Comparison of ENCODE assay signal across 22 cellular contexts in the genomic region with DNA sequence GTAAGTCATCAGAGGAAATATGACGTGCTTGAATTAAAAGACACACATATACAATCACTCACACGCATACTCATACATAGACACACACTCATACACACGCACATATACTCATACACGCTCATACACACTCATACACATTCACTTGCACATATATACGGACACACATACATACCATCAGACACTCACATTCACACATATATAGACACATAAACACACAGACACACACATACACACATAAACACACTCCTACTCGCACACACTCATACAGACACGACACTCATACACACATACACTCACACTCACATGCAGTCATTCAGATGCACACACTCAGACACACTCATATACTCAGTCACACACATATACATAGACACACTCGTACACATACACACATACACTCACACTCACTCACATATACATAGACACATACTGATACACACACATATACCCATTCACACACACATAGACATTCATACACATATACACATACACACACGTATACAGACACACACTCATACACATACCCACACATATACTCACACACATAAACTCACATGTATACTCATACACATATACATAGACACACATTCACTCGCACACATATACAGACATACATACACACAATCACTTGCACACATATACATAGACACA. TPM values are rescaled to one million over a fixed set of nuclear protein-coding genes. Genes with fewer than 3 reads are reported as not detected.
A peak's percentile ranks its signal among the peaks of the same experiment; 100 is the strongest.
DNase-seq lines count a peak whose midpoint lies in the region; TF ChIP-seq lines count a peak whose summit lies in the region.
"Had no signal": no experiment of that assay in that cellular context is flagged by ENCODE, and none has a peak within 500 bp of the region (broad histone marks: within the 10 kb centered on the region; RNA-seq: fewer than 3 reads in every experiment).

No MANE protein-coding gene starts in this region.

- no peak overlapping the region for H3K27ac Mint-ChIP-seq in type B pancreatic cell
- H3K27ac Mint-ChIP-seq: B cell, HFFc6 had no signal

- POLR2A ChIA-PET in HEK293 (lab: Yijun Ruan, JAX), result interaction anchor here (0.6 kb wide), 1 partner anchor 139 kb away, joined by 10 read pairs; no protein-coding TSS in a partner anchor

- DNase-seq in osteoblast (ENCODE audit: insufficient read length, low spot score, missing footprints) (peak; percentile 39), glomerular visceral epithelial cell (ENCODE audit: extremely low spot score) (no peak), dermis blood vessel endothelial cell (no peak), type B pancreatic cell (ENCODE audit: extremely low spot score, unreplicated experiment) (no peak)
- DNase-seq: CD8-positive, alpha-beta memory T cell; DMS153; DND-41; H7; HFFc6; Karpas-422; NCI-H1694 treated with DMSO at 0.1 percent for 48 hours; NCI-H2081 treated with DMSO at 0.1 percent for 48 hours; NCI-H2171; NCI-H226; NCI-H510A; OCI-M1; SJCRH30 had no signal

- H3K4me3 Mint-ChIP-seq in type B pancreatic cell, result no peak overlapping the region
- H3K4me3 Mint-ChIP-seq: B cell, CD14-positive monocyte, HFFc6 had no signal

- H3K4me1 ChIP-seq in HEK293 (ENCODE audit: control insufficient read depth, insufficient read depth, low read length) (no peaks in the 10 kb centered on the region), osteoblast (ENCODE audit: insufficient read depth, low read length) (no peaks in the 10 kb centered on the region)
- H3K4me1 ChIP-seq: SJCRH30 had no signal

- H3K27me3 ChIP-seq in osteoblast (ENCODE audit: insufficient read depth, low read length), result no peaks in the 10 kb centered on the region
- H3K27me3 ChIP-seq: SJCRH30 had no signal

- H2AFZ ChIP-seq in osteoblast (ENCODE audit: low read length), result no peak overlapping the region

- CTCF ChIA-PET in HEK293 (lab: Yijun Ruan, JAX), result no interaction called here

- no peaks in the 10 kb centered on the region for H3K9me3 ChIP-seq in HEK293 (ENCODE audit: control insufficient read depth, insufficient read depth, low read depth, low read length)
- no peaks in the 10 kb centered on the region for H3K9me3 ChIP-seq in osteoblast (ENCODE audit: low read depth, low read length)
- H3K9me3 ChIP-seq: SJCRH30 had no signal

- H3K36me3 ChIP-seq in HEK293 (ENCODE audit: control insufficient read depth in 2 of 2, insufficient read depth in 1 of 2, low read length in 2 of 2) (peaks cover 18 to 83% of the 10 kb centered on the region in 2 experiments; a peak in 2 of 3 replicates), osteoblast (ENCODE audit: insufficient read depth, low read length) (peaks cover 71% of the 10 kb centered on the region)

- no peaks in the 10 kb centered on the region for H3K27me3 Mint-ChIP-seq in type B pancreatic cell
- H3K27me3 Mint-ChIP-seq: B cell; CD8-positive, alpha-beta memory T cell had no signal

- peaks cover 14% of the 10 kb centered on the region for H3K4me1 Mint-ChIP-seq in type B pancreatic cell (ENCODE audit: unreplicated experiment)

- H3K36me3 Mint-ChIP-seq in type B pancreatic cell, result peaks cover 4% of the 10 kb centered on the region

- peaks cover 3% of the 10 kb centered on the region for H3K79me2 ChIP-seq in osteoblast (ENCODE audit: insufficient read depth, low read length)

- TF ChIP-seq CTCF in C4-2B (conservative IDR thresholded peaks at IDR 0.05), result no peak
- no peak for TF ChIP-seq CTCF in HEK293 (tag by site-specific recombination; IDR thresholded peaks at IDR 0.05)
- no peak for TF ChIP-seq CTCF in VCaP (conservative IDR thresholded peaks at IDR 0.05)
- TF ChIP-seq CTCF in osteoblast (IDR thresholded peaks at IDR 0.05; ENCODE audit: extremely low read depth, low read depth, low read length), result no peak
- TF ChIP-seq CTCF in type B pancreatic cell (conservative IDR thresholded peaks at IDR 0.05), result no peak

- H4K20me1 ChIP-seq in osteoblast (ENCODE audit: insufficient read depth, low read length), result peaks cover 7% of the 10 kb centered on the region

- H3K9me3 Mint-ChIP-seq in type B pancreatic cell, result no peaks in the 10 kb centered on the region
- H3K9me3 Mint-ChIP-seq: CD14-positive monocyte; CD8-positive, alpha-beta memory T cell; HFFc6 had no signal

- H3K4me3 ChIP-seq in HEK293 (ENCODE audit: low read depth, low read length) (no peak overlapping the region), osteoblast (ENCODE audit: insufficient read depth, low read length) (no peak overlapping the region)
- H3K4me3 ChIP-seq: SJCRH30 had no signal

- H3K4me2 ChIP-seq in osteoblast (ENCODE audit: insufficient read depth, low read length), result no peak overlapping the region

- peak overlapping the region; percentile 79 for H3K27ac ChIP-seq in C4-2B
- no peak overlapping the region for H3K27ac ChIP-seq in HEK293 (ENCODE audit: extremely low read depth, low read depth, low read length)
- peak overlapping the region; percentile 26 for H3K27ac ChIP-seq in VCaP
- H3K27ac ChIP-seq in osteoblast (ENCODE audit: low read depth, low read length), result no peak overlapping the region
- H3K27ac ChIP-seq: SJCRH30 had no signal

TF ChIP-seq in HEK293, 187 proteins besides CTCF, POLR2A, EP300 and RAD21:
- peak; percentile 43; the same call in 1 of the 2 replicates for TF ChIP-seq ZNF521 (tag by site-specific recombination; IDR thresholded peaks at IDR 0.05)
- no peak for TF ChIP-seq ZNF530 (tag by site-specific recombination; IDR thresholded peaks at IDR 0.05; ENCODE audit: low read depth)
- TF ChIP-seq ZNF776 (tag by site-specific recombination; IDR thresholded peaks at IDR 0.05; ENCODE audit: borderline replicate concordance), result no peak
- no peak for TF ChIP-seq ZNF654 (tag by site-specific recombination; IDR thresholded peaks at IDR 0.05; ENCODE audit: low read depth)
- TF ChIP-seq, protein P1, sequence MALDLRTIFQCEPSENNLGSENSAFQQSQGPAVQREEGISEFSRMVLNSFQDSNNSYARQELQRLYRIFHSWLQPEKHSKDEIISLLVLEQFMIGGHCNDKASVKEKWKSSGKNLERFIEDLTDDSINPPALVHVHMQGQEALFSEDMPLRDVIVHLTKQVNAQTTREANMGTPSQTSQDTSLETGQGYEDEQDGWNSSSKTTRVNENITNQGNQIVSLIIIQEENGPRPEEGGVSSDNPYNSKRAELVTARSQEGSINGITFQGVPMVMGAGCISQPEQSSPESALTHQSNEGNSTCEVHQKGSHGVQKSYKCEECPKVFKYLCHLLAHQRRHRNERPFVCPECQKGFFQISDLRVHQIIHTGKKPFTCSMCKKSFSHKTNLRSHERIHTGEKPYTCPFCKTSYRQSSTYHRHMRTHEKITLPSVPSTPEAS (tag by site-specific recombination; IDR thresholded peaks at IDR 0.05), result 0 out of 2 replicates have a peak, but pooled peaks have one; percentile 29
- no peak for TF ChIP-seq ZNF214 (tag by site-specific recombination; IDR thresholded peaks at IDR 0.05; ENCODE audit: borderline replicate concordance)
- TF ChIP-seq ZNF747 (tag by site-specific recombination; IDR thresholded peaks at IDR 0.05), result 0 out of 2 replicates have a peak, but pooled peaks have one; percentile 15
- TF ChIP-seq, protein P2, sequence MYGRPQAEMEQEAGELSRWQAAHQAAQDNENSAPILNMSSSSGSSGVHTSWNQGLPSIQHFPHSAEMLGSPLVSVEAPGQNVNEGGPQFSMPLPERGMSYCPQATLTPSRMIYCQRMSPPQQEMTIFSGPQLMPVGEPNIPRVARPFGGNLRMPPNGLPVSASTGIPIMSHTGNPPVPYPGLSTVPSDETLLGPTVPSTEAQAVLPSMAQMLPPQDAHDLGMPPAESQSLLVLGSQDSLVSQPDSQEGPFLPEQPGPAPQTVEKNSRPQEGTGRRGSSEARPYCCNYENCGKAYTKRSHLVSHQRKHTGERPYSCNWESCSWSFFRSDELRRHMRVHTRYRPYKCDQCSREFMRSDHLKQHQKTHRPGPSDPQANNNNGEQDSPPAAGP (tag by site-specific recombination; IDR thresholded peaks at IDR 0.05), result no peak
- no peak for TF ChIP-seq ZNF121 (tag by site-specific recombination; IDR thresholded peaks at IDR 0.05)
- 0 out of 2 replicates have a peak, but pooled peaks have one; percentile 27 for TF ChIP-seq ZNF311 (tag by site-specific recombination; IDR thresholded peaks at IDR 0.05; ENCODE audit: borderline replicate concordance)
- TF ChIP-seq, protein P3, sequence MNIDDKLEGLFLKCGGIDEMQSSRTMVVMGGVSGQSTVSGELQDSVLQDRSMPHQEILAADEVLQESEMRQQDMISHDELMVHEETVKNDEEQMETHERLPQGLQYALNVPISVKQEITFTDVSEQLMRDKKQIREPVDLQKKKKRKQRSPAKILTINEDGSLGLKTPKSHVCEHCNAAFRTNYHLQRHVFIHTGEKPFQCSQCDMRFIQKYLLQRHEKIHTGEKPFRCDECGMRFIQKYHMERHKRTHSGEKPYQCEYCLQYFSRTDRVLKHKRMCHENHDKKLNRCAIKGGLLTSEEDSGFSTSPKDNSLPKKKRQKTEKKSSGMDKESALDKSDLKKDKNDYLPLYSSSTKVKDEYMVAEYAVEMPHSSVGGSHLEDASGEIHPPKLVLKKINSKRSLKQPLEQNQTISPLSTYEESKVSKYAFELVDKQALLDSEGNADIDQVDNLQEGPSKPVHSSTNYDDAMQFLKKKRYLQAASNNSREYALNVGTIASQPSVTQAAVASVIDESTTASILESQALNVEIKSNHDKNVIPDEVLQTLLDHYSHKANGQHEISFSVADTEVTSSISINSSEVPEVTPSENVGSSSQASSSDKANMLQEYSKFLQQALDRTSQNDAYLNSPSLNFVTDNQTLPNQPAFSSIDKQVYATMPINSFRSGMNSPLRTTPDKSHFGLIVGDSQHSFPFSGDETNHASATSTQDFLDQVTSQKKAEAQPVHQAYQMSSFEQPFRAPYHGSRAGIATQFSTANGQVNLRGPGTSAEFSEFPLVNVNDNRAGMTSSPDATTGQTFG (tag by site-specific recombination; IDR thresholded peaks at IDR 0.05; ENCODE audit: borderline replicate concordance), result 0 out of 2 replicates have a peak, but pooled peaks have one; percentile 25
- TF ChIP-seq ZNF274 (IDR thresholded peaks at IDR 0.05; ENCODE audit: low read length), result no peak
- peak; percentile 11; the same call in 1 of the 2 replicates for TF ChIP-seq ZNF274 (tag by site-specific recombination; IDR thresholded peaks at IDR 0.05; ENCODE audit: borderline replicate concordance)

RNA-seq across cellular contexts. Expression of a gene that starts 24.9 kb away (rescaled TPM):
- 15.0 and 18.1 TPM in 2 replicates for total RNA-seq in osteoblast
- 34.4 and 39.0 TPM in 2 replicates for total RNA-seq in dermis blood vessel endothelial cell
- 36.7 and 37.7 TPM in 2 replicates for total RNA-seq in type B pancreatic cell (ENCODE audit: low replicate concordance)

RNA-seq across cellular contexts. Expression of a gene that starts 43.8 kb away (rescaled TPM):
- total RNA-seq in osteoblast (41.5 and 46.7 TPM in 2 replicates), dermis blood vessel endothelial cell (29.3 and 46.0 TPM in 2 replicates), type B pancreatic cell (ENCODE audit: low replicate concordance) (87.9 and 88.6 TPM in 2 replicates)

RNA-seq across cellular contexts. Expression of a gene that starts 53.7 kb away (rescaled TPM):
- 6.2 and 9.4 TPM in 2 replicates for total RNA-seq in osteoblast
- 5.9 and 13.4 TPM in 2 replicates for total RNA-seq in dermis blood vessel endothelial cell
- total RNA-seq in type B pancreatic cell (ENCODE audit: low replicate concordance), result 49.2 and 85.9 TPM in 2 replicates

Comparison
In these comparisons a context has a peak if more than half of its experiments do, and no peak if none do; other contexts are left out.
1. H3K27ac ChIP-seq: peak in C4-2B (single experiment) and VCaP (single experiment); none in HEK293 (single experiment) and osteoblast (single experiment).